In the genomic region with DNA sequence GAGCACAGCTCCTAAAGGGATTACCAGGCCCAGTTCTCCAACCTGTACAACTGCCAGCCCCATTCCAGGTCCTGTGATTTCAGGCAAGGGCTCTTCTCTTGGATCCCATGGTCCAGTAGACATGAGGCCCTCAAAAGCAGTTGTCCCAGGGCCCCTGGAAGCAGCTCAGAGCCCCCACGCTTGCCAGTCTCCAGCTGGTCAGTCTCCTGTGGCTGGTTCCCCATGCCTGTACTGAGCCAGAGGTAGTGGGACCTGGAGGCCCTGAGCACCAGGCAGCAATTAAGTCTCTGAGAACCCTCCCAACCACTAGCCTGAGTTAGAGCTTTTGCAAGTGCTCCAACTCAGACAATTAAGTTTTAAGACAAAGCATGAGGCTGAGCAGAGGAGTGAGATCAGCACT, we compare ENCODE assay signal across 7 cellular contexts. TPM values are rescaled to one million over a fixed set of nuclear protein-coding genes. Genes with fewer than 3 reads are reported as not detected.
"Had no signal": no experiment of that assay in that cellular context is flagged by ENCODE, and none has a peak within 500 bp of the region (broad histone marks: within the 10 kb centered on the region; RNA-seq: fewer than 3 reads in every experiment).

No MANE protein-coding gene starts in this region.

- H3K9ac ChIP-seq: GM23248 had no signal

- H3K4me3 Mint-ChIP-seq: IgD-negative memory B cell had no signal

- H3K27ac Mint-ChIP-seq: IgD-negative memory B cell had no signal

- H3K4me1 Mint-ChIP-seq: IgD-negative memory B cell had no signal

- ATAC-seq: HepG2 had no signal

- DNase-seq: GM23248, GOT3, HCEC 1CT, KG1 had no signal

- H3K27me3 Mint-ChIP-seq: IgD-negative memory B cell had no signal

- H3K36me3 Mint-ChIP-seq: IgD-negative memory B cell had no signal

- H3K27ac ChIP-seq: GM23248, HL-60 had no signal

- H2AFZ ChIP-seq: GM23248 had no signal

- H3K4me3 ChIP-seq: GM23248 had no signal

RNA-seq across cellular contexts. Expression of gene CDC42BPA, which starts 36.9 kb away (rescaled TPM):
- polyA plus RNA-seq: IgD-negative memory B cell had no signal
